ENCODE assay signal across 8 cellular contexts in the genomic region with DNA sequence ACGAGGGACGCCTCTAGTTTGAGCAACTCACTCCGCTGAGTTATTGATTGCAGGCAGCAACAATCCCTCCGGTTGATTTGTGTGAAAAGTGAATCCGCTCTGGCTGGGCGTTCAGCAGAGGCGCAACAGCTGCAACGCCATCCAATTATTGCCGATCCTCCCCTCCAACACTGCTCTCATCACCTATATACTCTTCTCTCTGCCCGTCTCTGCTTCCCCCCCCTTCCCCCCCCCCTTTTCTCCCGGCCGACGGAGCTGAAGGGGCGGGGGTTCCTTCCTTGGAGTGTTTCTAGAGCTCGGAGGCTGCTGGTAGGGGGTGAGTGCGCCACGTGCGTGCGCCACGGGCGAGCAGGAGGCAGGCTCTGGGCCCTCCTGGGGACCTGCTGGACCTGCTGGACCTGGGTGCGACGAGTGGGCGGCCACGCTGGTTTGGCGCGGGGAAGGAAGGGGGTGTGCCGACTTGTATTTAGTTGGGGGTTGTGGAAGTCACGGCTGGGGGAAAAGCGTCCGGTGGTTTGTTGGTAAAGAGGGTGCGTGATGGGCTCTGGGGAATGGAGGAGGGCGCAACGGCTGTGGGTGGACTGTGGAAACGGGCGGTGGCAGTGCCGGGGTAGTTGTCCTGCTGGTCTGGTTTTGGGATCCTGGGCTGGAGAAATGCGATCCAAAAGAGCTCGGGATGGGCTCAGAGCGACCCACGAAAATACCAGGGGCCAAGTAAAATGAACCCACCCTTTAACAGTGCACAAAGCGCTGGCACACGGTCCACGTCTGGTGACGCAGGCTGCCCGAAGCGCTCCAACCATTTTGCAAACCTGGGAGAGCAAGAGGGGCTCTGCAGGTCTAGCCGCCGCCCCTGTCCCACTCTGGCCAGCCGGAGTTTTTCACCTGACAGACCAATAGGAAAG. TPM values are rescaled to one million over a fixed set of nuclear protein-coding genes. Genes with fewer than 3 reads are reported as not detected.
DNase-seq lines count a peak whose midpoint lies in the region; ATAC-seq and TF ChIP-seq lines count a peak whose summit lies in the region.

No MANE protein-coding gene starts in this region.

- no peak overlapping the region for H3K18ac ChIP-seq in mesendoderm (ENCODE audit: low read length)

- H3F3A ChIP-seq in OCI-LY1 (ENCODE audit: insufficient read depth, low read length): no peaks in the 10 kb centered on the region; the same call in 1 of the 2 replicates

- in situ Hi-C loops in HAP-1 (cut with MboI; ENCODE audit: low sequenced_read_pairs): no loop called here

- no peak overlapping the region for H3K4me3 Mint-ChIP-seq in activated T-helper 17 cell treated with anti-CD3 and anti-CD28 coated beads, Interleukin-2, amount 50 U/mL, for 72 hours

- H3K4ac ChIP-seq in mesendoderm (ENCODE audit: low read depth, low read length): no peak overlapping the region

- no peak for ATAC-seq in activated T-helper 17 cell treated with anti-CD3 and anti-CD28 coated beads, Interleukin-2, amount 50 U/mL, for 72 hours (replicated peaks)

- peak overlapping the region; percentile 65 for H3K4me3 ChIP-seq in GM12864 (ENCODE audit: low read depth, low read length)
- H3K4me3 ChIP-seq in HAP-1: peak overlapping the region; percentile 28
- H3K4me3 ChIP-seq in OCI-LY1 (ENCODE audit: low read depth, low read length, poor library complexity, severe bottlenecking): peak overlapping the region; percentile 67
- peak overlapping the region; percentile 40 for H3K4me3 ChIP-seq in ectodermal cell (ENCODE audit: insufficient read depth, low read depth, low read length)
- H3K4me3 ChIP-seq in mesendoderm (ENCODE audit: low read length): peak overlapping the region; percentile 36
- peak overlapping the region; percentile 40 to 66 (median 50) for H3K4me3 ChIP-seq in tibial nerve

- peaks cover 37% of the 10 kb centered on the region for H3K27me3 Mint-ChIP-seq in activated T-helper 17 cell treated with anti-CD3 and anti-CD28 coated beads, Interleukin-2, amount 50 U/mL, for 72 hours

- H3K79me2 ChIP-seq in OCI-LY1 (ENCODE audit: insufficient read depth, low read length) (no peaks in the 10 kb centered on the region), mesendoderm (ENCODE audit: control insufficient read depth, insufficient read depth, low read length) (no peaks in the 10 kb centered on the region)

- no peaks in the 10 kb centered on the region for H3K79me1 ChIP-seq in mesendoderm (ENCODE audit: low read length)

- peak overlapping the region; percentile 63 for H3K27ac ChIP-seq in OCI-LY1 (ENCODE audit: low read depth, low read length, poor library complexity, severe bottlenecking)
- H3K27ac ChIP-seq in ectodermal cell (ENCODE audit: insufficient read depth, low read depth, low read length, poor library complexity, severe bottlenecking): no peak overlapping the region
- H3K27ac ChIP-seq in mesendoderm (ENCODE audit: low read depth, low read length): no peak overlapping the region
- H3K27ac ChIP-seq in tibial nerve: peak overlapping the region; percentile 77 to 85 (median 82)

- H3K9me3 Mint-ChIP-seq in activated T-helper 17 cell treated with anti-CD3 and anti-CD28 coated beads, Interleukin-2, amount 50 U/mL, for 72 hours: no peaks in the 10 kb centered on the region

- H3K4me1 ChIP-seq in HAP-1: peaks cover 22% of the 10 kb centered on the region
- H3K4me1 ChIP-seq in OCI-LY1 (ENCODE audit: insufficient read depth, low read length, severe bottlenecking): peaks cover 63% of the 10 kb centered on the region
- no peaks in the 10 kb centered on the region for H3K4me1 ChIP-seq in ectodermal cell (ENCODE audit: control insufficient read depth, insufficient read depth, low read length)
- H3K4me1 ChIP-seq in mesendoderm (ENCODE audit: control insufficient read depth, low read depth, low read length): no peaks in the 10 kb centered on the region
- peaks cover 0 to 39% (median 0%) of the 10 kb centered on the region in 4 donors for H3K4me1 ChIP-seq in tibial nerve

- peak overlapping the region; percentile 64 for H3K9ac ChIP-seq in OCI-LY1 (ENCODE audit: low read length)
- H3K9ac ChIP-seq in mesendoderm (ENCODE audit: low read length): peak overlapping the region; percentile 56

- no peak overlapping the region for H2BK5ac ChIP-seq in mesendoderm (ENCODE audit: low read length)

- H3K9me3 ChIP-seq in HAP-1: no peaks in the 10 kb centered on the region
- H3K9me3 ChIP-seq in OCI-LY1 (ENCODE audit: low read length): no peaks in the 10 kb centered on the region
- H3K9me3 ChIP-seq in ectodermal cell (ENCODE audit: control insufficient read depth, low read length): no peaks in the 10 kb centered on the region
- no peaks in the 10 kb centered on the region for H3K9me3 ChIP-seq in tibial nerve

- no peak for DNase-seq in GM12864 (ENCODE audit: low read depth)
- DNase-seq in HAP-1 (ENCODE audit: low spot score in 2 of 2): peak; percentile 59 to 70
- DNase-seq in mesendoderm: peak; percentile 46
- DNase-seq in tibial nerve (ENCODE audit: low spot score in 2 of 2): peak; percentile 23 to 30
- no peak for DNase-seq in amniotic stem cell (lab: John Stamatoyannopoulos, UW)

- 3 to 4% methylated on average over 46 to 48 of the region's 50 CpGs for WGBS in ectodermal cell, 2 experiments
- WGBS in mesendoderm (ENCODE audit: extremely low coverage, insufficient coverage, low lambda C conversion rate): no CpG with 5 or more reads among the region's 50 CpGs
- WGBS in tibial nerve, 2 donors: 5 to 8% methylated on average over 50 of the region's 50 CpGs

- no peak overlapping the region for H2BK15ac ChIP-seq in mesendoderm (replicated peaks; ENCODE audit: low read depth)

- peaks cover 3% of the 10 kb centered on the region for H3K4me1 Mint-ChIP-seq in activated T-helper 17 cell treated with anti-CD3 and anti-CD28 coated beads, Interleukin-2, amount 50 U/mL, for 72 hours

- H3K36me3 Mint-ChIP-seq in activated T-helper 17 cell treated with anti-CD3 and anti-CD28 coated beads, Interleukin-2, amount 50 U/mL, for 72 hours (ENCODE audit: low read depth): no peaks in the 10 kb centered on the region

- no peak overlapping the region for H4K8ac ChIP-seq in mesendoderm (ENCODE audit: low read depth, low read length)

- no peak overlapping the region for H2AK5ac ChIP-seq in mesendoderm (ENCODE audit: low read length)

- H3K9me2 ChIP-seq in OCI-LY1 (ENCODE audit: low read depth, low read length): no peaks in the 10 kb centered on the region

- H3K27me3 ChIP-seq in HAP-1 (ENCODE audit: low read depth) (no peaks in the 10 kb centered on the region), OCI-LY1 (ENCODE audit: insufficient read depth, low read length) (no peaks in the 10 kb centered on the region), ectodermal cell (ENCODE audit: control insufficient read depth, insufficient read depth, low read length, poor library complexity, severe bottlenecking) (peaks cover 60% of the 10 kb centered on the region), mesendoderm (ENCODE audit: insufficient read depth, low read length, poor library complexity) (no peaks in the 10 kb centered on the region), tibial nerve (no peaks in the 10 kb centered on the region)

- peak in 1 of 2 donors; percentile 27 for TF ChIP-seq EP300 in tibial nerve (IDR thresholded peaks at IDR 0.05)

- H2BK120ac ChIP-seq in mesendoderm (ENCODE audit: low read depth, low read length): no peak overlapping the region

- peak overlapping the region; percentile 6 for H2AFZ ChIP-seq in OCI-LY1 (ENCODE audit: low read length)

- H4K5ac ChIP-seq in mesendoderm (ENCODE audit: low read length): no peak overlapping the region

- H3K4me2 ChIP-seq in OCI-LY1 (ENCODE audit: low read length) (peak overlapping the region; percentile 81), mesendoderm (ENCODE audit: low read length) (peak overlapping the region; percentile 71)

- TF ChIP-seq CTCF in GM12864 (IDR thresholded peaks at IDR 0.05; ENCODE audit: low read depth, low read length, missing control alignments) (no peak), OCI-LY1 (IDR thresholded peaks at IDR 0.05; ENCODE audit: low read length) (no peak), tibial nerve (IDR thresholded peaks at IDR 0.05) (no peak)

- H4K20me1 ChIP-seq in OCI-LY1 (ENCODE audit: insufficient read depth, low read length): no peaks in the 10 kb centered on the region

- TF ChIP-seq POLR2A in tibial nerve (IDR thresholded peaks at IDR 0.05): peak in 1 of 2 donors; percentile 35

- H3K23ac ChIP-seq in mesendoderm (ENCODE audit: low read length): no peak overlapping the region

- peak overlapping the region; percentile 49 for H3K56ac ChIP-seq in mesendoderm (ENCODE audit: low read length)

- H3K27ac Mint-ChIP-seq in activated T-helper 17 cell treated with anti-CD3 and anti-CD28 coated beads, Interleukin-2, amount 50 U/mL, for 72 hours: no peak overlapping the region

- H3K36me3 ChIP-seq in HAP-1 (replicated peaks) (no peaks in the 10 kb centered on the region), OCI-LY1 (ENCODE audit: insufficient read depth, low read length) (no peaks in the 10 kb centered on the region), ectodermal cell (ENCODE audit: control insufficient read depth, insufficient read depth, low read length) (no peaks in the 10 kb centered on the region), mesendoderm (ENCODE audit: control insufficient read depth, insufficient read depth, low read length) (no peaks in the 10 kb centered on the region), tibial nerve (no peaks in the 10 kb centered on the region)

RNA-seq across cellular contexts. Expression of gene MEF2C, which starts 6.4 kb away (rescaled TPM):
- polyA plus RNA-seq in ectodermal cell (2013, experiment 1 of 4): 3.6 TPM
- 3.5 TPM for polyA plus RNA-seq in ectodermal cell (2013, experiment 2 of 4)
- 2.1 TPM for polyA plus RNA-seq in ectodermal cell (2013, experiment 3 of 4)
- 3.0 TPM for polyA plus RNA-seq in ectodermal cell (2013, experiment 4 of 4)
- 0.60 TPM for polyA plus RNA-seq in mesendoderm (2013, experiment 1 of 2)
- 0.25 TPM for polyA plus RNA-seq in mesendoderm (2013, experiment 2 of 2)
- 10 to 100 TPM; 16.5 to 40.8 (median 29.1) TPM for total RNA-seq in tibial nerve
- total RNA-seq in activated T-helper 17 cell treated with anti-CD3 and anti-CD28 coated beads, Interleukin-2, amount 50 U/mL, for 72 hours: under 1 TPM in 1 of 2 donors, not detected in 1; 0.77 TPM

Comparison
In these comparisons a context has a peak if more than half of its experiments do, and no peak if none do; other contexts are left out.
1. DNase-seq: peak in HAP-1 (2 of 2), mesendoderm (single experiment) and tibial nerve (2 of 2); none in GM12864 (single experiment) and amniotic stem cell (single experiment).
2. H3K27ac ChIP-seq: peak in OCI-LY1 (single experiment) and tibial nerve (4 of 4); none in ectodermal cell (single experiment) and mesendoderm (single experiment).
3. RNA of gene MEF2C, which starts 6.4 kb away (total RNA-seq): 16.5 to 40.8 TPM in tibial nerve; 0.77 TPM in activated T-helper 17 cell treated with anti-CD3 and anti-CD28 coated beads, Interleukin-2, amount 50 U/mL, for 72 hours; every median in the first group is over 4 times any median in the second.
4. Peak in every context shown above with its lines, with median percentiles within 50 percentile points of each other: H3K4me3 ChIP-seq.